8 cellular contexts compared by ENCODE assay signal in genomic region chr17:4367177-4367576, GRCh38. TPM values are rescaled to one million over a fixed set of nuclear protein-coding genes. Genes with fewer than 3 reads are reported as not detected.
DNase-seq lines count a peak whose midpoint lies in the region; ATAC-seq and TF ChIP-seq lines count a peak whose summit lies in the region.
"Not testable (repeated sequence)": the region's sequence is repeated elsewhere in the genome, so short reads cannot be mapped to it uniquely, and the experiment has no call there.

No MANE protein-coding gene starts in this region.

- H2AFZ ChIP-seq in Karpas-422 (ENCODE audit: low read length), result peak overlapping the region; percentile 94; the same call in 1 of the 2 replicates

- H3K36me3 Mint-ChIP-seq in CD4-positive, CD25-positive, alpha-beta regulatory T cell; memory B cell; osteocyte (ENCODE audit: unreplicated experiment): not testable (repeated sequence)

- ATAC-seq in CD4-positive, CD25-positive, alpha-beta regulatory T cell (ENCODE audit: low read depth in 2 of 2); memory B cell (ENCODE audit: low read depth): not testable (repeated sequence)

- H3K27ac ChIP-seq in CD4-positive, CD25-positive, alpha-beta regulatory T cell (ENCODE audit: insufficient read depth, low read length, poor library complexity, severe bottlenecking), result peak overlapping the region; percentile 88
- not testable (repeated sequence) for H3K27ac ChIP-seq in Karpas-422 (ENCODE audit: low read length)
- H3K27ac ChIP-seq in VCaP (peak overlapping the region; percentile 98), epithelial cell of prostate (peak overlapping the region; percentile 92), temporal lobe (ENCODE audit: low read depth, low read length) (peak overlapping the region; percentile 67)

- peaks cover 18 to 35% (median 26%) of the 10 kb centered on the region in 4 donors for H3K4me1 Mint-ChIP-seq in CD4-positive, CD25-positive, alpha-beta regulatory T cell
- peaks cover 19% of the 10 kb centered on the region for H3K4me1 Mint-ChIP-seq in memory B cell
- H3K4me1 Mint-ChIP-seq in osteocyte (ENCODE audit: unreplicated experiment), result peaks cover 22% of the 10 kb centered on the region

- H3K9me3 ChIP-seq in CD4-positive, CD25-positive, alpha-beta regulatory T cell (ENCODE audit: control insufficient read depth in 2 of 2, low read length in 2 of 2); Karpas-422 (ENCODE audit: low read length); adipocyte (ENCODE audit: control insufficient read depth, low read length): not testable (repeated sequence)

- peak overlapping the region; percentile 80 for H3K4me3 ChIP-seq in CD4-positive, CD25-positive, alpha-beta regulatory T cell (ENCODE audit: low read depth, low read length)
- peak overlapping the region; percentile 64 for H3K4me3 ChIP-seq in Karpas-422 (ENCODE audit: low read length)
- H3K4me3 ChIP-seq in adipocyte (ENCODE audit: low read length), result peak overlapping the region; percentile 79

- H3K4me1 ChIP-seq in CD4-positive, CD25-positive, alpha-beta regulatory T cell (ENCODE audit: control insufficient read depth, insufficient read depth, low read length, poor library complexity, severe bottlenecking), result peaks cover 17% of the 10 kb centered on the region
- H3K4me1 ChIP-seq in Karpas-422 (ENCODE audit: low read length) (peaks cover 43% of the 10 kb centered on the region), adipocyte (ENCODE audit: control insufficient read depth, insufficient read depth, low read length) (peaks cover 12% of the 10 kb centered on the region)

- H3K36me3 ChIP-seq in CD4-positive, CD25-positive, alpha-beta regulatory T cell (ENCODE audit: control insufficient read depth, insufficient read depth, low read length); Karpas-422 (ENCODE audit: insufficient read depth, low read length); adipocyte (ENCODE audit: control insufficient read depth, insufficient read depth, low read length, severe bottlenecking): not testable (repeated sequence)

- H3K4me3 Mint-ChIP-seq in CD4-positive, CD25-positive, alpha-beta regulatory T cell, result peak overlapping the region; percentile 84 to 96 (median 89)
- peak overlapping the region; percentile 8 for H3K4me3 Mint-ChIP-seq in memory B cell
- H3K4me3 Mint-ChIP-seq in osteocyte (ENCODE audit: unreplicated experiment), result peak overlapping the region; percentile 74

- not testable (repeated sequence) for H3K9me3 Mint-ChIP-seq in CD4-positive, CD25-positive, alpha-beta regulatory T cell; memory B cell; osteocyte (ENCODE audit: unreplicated experiment)

- TF ChIP-seq CTCF in VCaP (conservative IDR thresholded peaks at IDR 0.05); osteocyte (IDR thresholded peaks at IDR 0.05): not testable (repeated sequence)

- peaks cover 13% of the 10 kb centered on the region for H3K27me3 Mint-ChIP-seq in CD4-positive, CD25-positive, alpha-beta regulatory T cell
- H3K27me3 Mint-ChIP-seq in memory B cell; osteocyte (ENCODE audit: unreplicated experiment): not testable (repeated sequence)

- H3K9me2 ChIP-seq in Karpas-422 (replicated peaks; ENCODE audit: insufficient read depth, low read length), result not testable (repeated sequence)

- not testable (repeated sequence) for H3K27me3 ChIP-seq in CD4-positive, CD25-positive, alpha-beta regulatory T cell (ENCODE audit: control insufficient read depth, insufficient read depth, low read length); Karpas-422 (ENCODE audit: low read length); adipocyte (replicated peaks; ENCODE audit: control insufficient read depth, insufficient read depth, low read length)

- H3K27ac Mint-ChIP-seq in CD4-positive, CD25-positive, alpha-beta regulatory T cell, result peak overlapping the region; percentile 89 to 98 (median 98)
- H3K27ac Mint-ChIP-seq in memory B cell, result peak overlapping the region; percentile 90
- peak overlapping the region; percentile 98 for H3K27ac Mint-ChIP-seq in osteocyte (ENCODE audit: unreplicated experiment)

- peaks cover 41% of the 10 kb centered on the region for H3K79me2 ChIP-seq in Karpas-422 (ENCODE audit: low read length)

- H4K20me1 ChIP-seq in Karpas-422 (ENCODE audit: insufficient read depth, low read depth, low read length), result not testable (repeated sequence)

- DNase-seq in CD4-positive, CD25-positive, alpha-beta regulatory T cell; adipocyte (ENCODE audit: low read depth); epithelial cell of prostate (ENCODE audit: low read depth, low spot score); memory B cell (ENCODE audit: low spot score in 2 of 2); osteocyte (ENCODE audit: extremely low spot score, unreplicated experiment): not testable (repeated sequence)
- DNase-seq in Karpas-422, result peak; percentile 36

- H3K4me2 ChIP-seq in Karpas-422 (ENCODE audit: low read depth, low read length, poor library complexity, severe bottlenecking), result peak overlapping the region; percentile 70

- peak overlapping the region; percentile 53 for H3K9ac ChIP-seq in Karpas-422 (ENCODE audit: low read length)
- peak overlapping the region; percentile 78 for H3K9ac ChIP-seq in adipocyte (ENCODE audit: low read length)

RNA-seq across cellular contexts. Expression of gene UBE2G1, which starts 0.7 kb away (rescaled TPM):
- 67.9 TPM for total RNA-seq in CD4-positive, CD25-positive, alpha-beta regulatory T cell
- polyA plus RNA-seq in CD4-positive, CD25-positive, alpha-beta regulatory T cell, result 10 to 100 TPM; 55.0 to 66.7 (median 58.7) TPM
- total RNA-seq in Karpas-422 (2014; rRNA removed; shearing (Covaris generic); ENCODE audit: low replicate concordance), result 45.2 and 60.8 TPM in 2 replicates
- total RNA-seq in osteocyte (61.4 and 65.1 TPM in 2 replicates), temporal lobe (39.3 TPM)

Comparison
In these comparisons a context has a peak if more than half of its experiments do, and no peak if none do; other contexts are left out.
1. H3K4me3 Mint-ChIP-seq: peak in every context shown above with its lines; median percentile 89 in CD4-positive, CD25-positive, alpha-beta regulatory T cell; 74 in osteocyte; 8 in memory B cell.